ENCODE assay signal across 6 cellular contexts in the genomic region with DNA sequence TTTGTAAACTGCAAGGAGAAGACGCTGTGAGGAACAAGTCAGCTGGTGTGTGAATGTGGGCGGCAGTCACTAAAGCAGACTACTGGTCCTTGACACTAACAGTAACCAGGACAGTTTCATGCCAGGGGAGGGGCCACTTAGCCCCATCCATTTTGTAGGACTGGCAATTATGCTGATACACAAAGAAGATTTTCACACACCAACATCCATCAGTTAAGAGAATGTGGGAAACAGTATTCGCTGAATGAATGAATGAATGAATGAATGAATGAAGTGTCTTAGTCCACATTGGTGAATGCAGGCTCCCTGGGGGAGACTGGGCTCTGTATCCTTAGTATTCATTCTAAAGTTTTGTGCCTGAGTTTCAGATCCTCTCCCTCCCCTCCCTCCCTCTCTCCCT.
"Had no signal": no experiment of that assay in that cellular context is flagged by ENCODE, and none has a peak within 500 bp of the region (broad histone marks: within the 10 kb centered on the region; RNA-seq: fewer than 3 reads in every experiment).

No MANE protein-coding gene starts in this region.

- H3K36me3 ChIP-seq: HAP-1 had no signal

- H3K4me3 ChIP-seq: GM23248, HAP-1 had no signal

- ATAC-seq: HCT116 had no signal

- DNase-seq: GM23248, GOT3, HFFc6, KG1 had no signal
